ENCODE assay signal across 20 cellular contexts in genomic region chr2:10337449-10337848, GRCh38. TPM values are rescaled to one million over a fixed set of nuclear protein-coding genes. Genes with fewer than 3 reads are reported as not detected.
A peak's percentile ranks its signal among the peaks of the same experiment; 100 is the strongest.
DNase-seq lines count a peak whose midpoint lies in the region; ATAC-seq, FAIRE-seq and TF ChIP-seq lines count a peak whose summit lies in the region.
"Had no signal": no experiment of that assay in that cellular context is flagged by ENCODE, and none has a peak within 500 bp of the region (broad histone marks: within the 10 kb centered on the region; RNA-seq: fewer than 3 reads in every experiment).

No MANE protein-coding gene starts in this region.

- TF ChIP-seq CTCF in natural killer cell (IDR thresholded peaks at IDR 0.05) (no peak), astrocyte (IDR thresholded peaks at IDR 0.05; ENCODE audit: insufficient read depth, low read depth, low read length) (no peak)

- H3K4me3 Mint-ChIP-seq in natural killer cell treated with Interleukin-12 subunit alpha and Interleukin-12 subunit beta and Interleukin-15 and Interleukin-18, amount 100 ng/mL, for 72 hours: no peak overlapping the region
- H3K4me3 Mint-ChIP-seq in natural killer cell: no peak overlapping the region
- peak overlapping the region; percentile 7 for H3K4me3 Mint-ChIP-seq in astrocyte (ENCODE audit: unreplicated experiment)
- no peak overlapping the region for H3K4me3 Mint-ChIP-seq in activated T-cell treated with anti-CD3 and anti-CD28 coated beads, Interleukin-2, amount 50 U/mL, for 4 hours

- FAIRE-seq in astrocyte (lab: Jason Lieb, UNC): no peak
- FAIRE-seq: A549 had no signal

- H3K4me2 ChIP-seq in astrocyte (ENCODE audit: low read length) (no peak overlapping the region), neuronal stem cell (ENCODE audit: insufficient read depth, low read length, poor library complexity, severe bottlenecking) (no peak overlapping the region)
- H3K4me2 ChIP-seq: A549 had no signal

- no peaks in the 10 kb centered on the region for H3K9me3 Mint-ChIP-seq in natural killer cell treated with Interleukin-12 subunit alpha and Interleukin-12 subunit beta and Interleukin-15 and Interleukin-18, amount 100 ng/mL, for 72 hours
- H3K9me3 Mint-ChIP-seq in natural killer cell (peaks cover 0 to 3% of the 10 kb centered on the region in 2 donors), astrocyte (ENCODE audit: unreplicated experiment) (no peaks in the 10 kb centered on the region)
- H3K9me3 Mint-ChIP-seq in activated T-cell treated with anti-CD3 and anti-CD28 coated beads, Interleukin-2, amount 50 U/mL, for 4 hours: peaks cover 6% of the 10 kb centered on the region

- H3K36me3 ChIP-seq in astrocyte (ENCODE audit: insufficient read depth, low read length) (no peaks in the 10 kb centered on the region), neuronal stem cell (replicated peaks in 1 of 2; ENCODE audit: control insufficient read depth in 2 of 2, insufficient read depth in 2 of 2, low read length in 2 of 2) (no peaks in the 10 kb centered on the region)

- H4K91ac ChIP-seq in neuronal stem cell (ENCODE audit: low read depth, low read length, poor library complexity): no peak overlapping the region

- no peak overlapping the region for H2BK15ac ChIP-seq in neuronal stem cell (ENCODE audit: low read length)

- ATAC-seq in natural killer cell treated with Interleukin-12 subunit alpha and Interleukin-12 subunit beta and Interleukin-15 and Interleukin-18, amount 100 ng/mL, for 72 hours: no peak
- no peak for ATAC-seq in natural killer cell
- no peak for ATAC-seq in HG02884 (IDR thresholded peaks at IDR 0.05; ENCODE audit: unreplicated experiment)
- no peak for ATAC-seq in activated T-cell treated with anti-CD3 and anti-CD28 coated beads, Interleukin-2, amount 50 U/mL, for 4 hours
- ATAC-seq: A549 had no signal

- H4K8ac ChIP-seq in neuronal stem cell (ENCODE audit: low read depth, low read length): no peak overlapping the region

- H3K9me3 ChIP-seq in astrocyte (ENCODE audit: insufficient read depth, low read depth, low read length): peaks cover 6% of the 10 kb centered on the region
- peaks cover 3 to 9% of the 10 kb centered on the region in 2 donors for H3K9me3 ChIP-seq in neuronal stem cell (replicated peaks in 1 of 2; ENCODE audit: control insufficient read depth in 2 of 2, insufficient read depth in 1 of 2, low read depth in 1 of 2, low read length in 2 of 2)

- no peak overlapping the region for H2AFZ ChIP-seq in astrocyte (ENCODE audit: low read depth, low read length)
- H2AFZ ChIP-seq in neuronal stem cell (ENCODE audit: low read length): no peak overlapping the region

- peak overlapping the region; percentile 17 for H3K18ac ChIP-seq in neuronal stem cell (ENCODE audit: low read length)

- no peak overlapping the region for H3K14ac ChIP-seq in neuronal stem cell (ENCODE audit: low read length)

- H3K27me3 ChIP-seq in astrocyte (ENCODE audit: insufficient read depth, low read length): no peaks in the 10 kb centered on the region
- H3K27me3 ChIP-seq in neuronal stem cell (ENCODE audit: control insufficient read depth in 3 of 3, insufficient read depth in 3 of 3, low read depth in 1 of 3, low read length in 3 of 3): no peaks in the 10 kb centered on the region

- no peak overlapping the region for H2AK5ac ChIP-seq in neuronal stem cell (ENCODE audit: low read depth, low read length)

- H3K79me1 ChIP-seq in neuronal stem cell (ENCODE audit: low read depth, low read length): no peaks in the 10 kb centered on the region

- no peaks in the 10 kb centered on the region for H3K36me3 Mint-ChIP-seq in natural killer cell treated with Interleukin-12 subunit alpha and Interleukin-12 subunit beta and Interleukin-15 and Interleukin-18, amount 100 ng/mL, for 72 hours
- no peaks in the 10 kb centered on the region for H3K36me3 Mint-ChIP-seq in natural killer cell
- peaks cover 2% of the 10 kb centered on the region for H3K36me3 Mint-ChIP-seq in astrocyte (ENCODE audit: low read depth, unreplicated experiment)
- H3K36me3 Mint-ChIP-seq in activated T-cell treated with anti-CD3 and anti-CD28 coated beads, Interleukin-2, amount 50 U/mL, for 4 hours (ENCODE audit: insufficient read depth): peaks cover 20% of the 10 kb centered on the region

- no CpG with 5 or more reads among the region's 5 CpGs for WGBS in neuronal stem cell (ENCODE audit: extremely low coverage in 2 of 2, insufficient read length in 2 of 2, insufficient replicate concordance in 1 of 2), 2 donors

- peaks cover 64% of the 10 kb centered on the region for H3K79me2 ChIP-seq in astrocyte (ENCODE audit: insufficient read depth, low read length)

- H3K4ac ChIP-seq in neuronal stem cell (ENCODE audit: low read length): no peak overlapping the region

- H3K9ac ChIP-seq in astrocyte (ENCODE audit: low read length) (no peak overlapping the region), neuronal stem cell (ENCODE audit: low read depth, low read length, poor library complexity) (no peak overlapping the region)

- H3K4me1 ChIP-seq in astrocyte (ENCODE audit: insufficient read depth, low read length) (peaks cover 3% of the 10 kb centered on the region), neuronal stem cell (ENCODE audit: control insufficient read depth in 2 of 2, insufficient read depth in 1 of 2, low read depth in 1 of 2, low read length in 2 of 2) (peaks cover 11% of the 10 kb centered on the region in 2 donors)

- intact Hi-C loops in natural killer cell (cut with micrococcal nuclease): no loop called here

- peaks cover 0 to 11% of the 10 kb centered on the region in 2 donors for H3K4me1 Mint-ChIP-seq in natural killer cell treated with Interleukin-12 subunit alpha and Interleukin-12 subunit beta and Interleukin-15 and Interleukin-18, amount 100 ng/mL, for 72 hours (ENCODE audit: low read depth in 2 of 2)
- H3K4me1 Mint-ChIP-seq in natural killer cell: peaks cover 34 to 37% of the 10 kb centered on the region in 2 donors
- peaks cover 13% of the 10 kb centered on the region for H3K4me1 Mint-ChIP-seq in astrocyte (ENCODE audit: low read depth, unreplicated experiment)
- peaks cover 53% of the 10 kb centered on the region for H3K4me1 Mint-ChIP-seq in activated T-cell treated with anti-CD3 and anti-CD28 coated beads, Interleukin-2, amount 50 U/mL, for 4 hours (ENCODE audit: low read depth)

- peaks cover 36% of the 10 kb centered on the region for H4K20me1 ChIP-seq in astrocyte (ENCODE audit: insufficient read depth, low read length)

- H3K27me3 Mint-ChIP-seq in natural killer cell treated with Interleukin-12 subunit alpha and Interleukin-12 subunit beta and Interleukin-15 and Interleukin-18, amount 100 ng/mL, for 72 hours: no peaks in the 10 kb centered on the region
- no peaks in the 10 kb centered on the region for H3K27me3 Mint-ChIP-seq in natural killer cell (ENCODE audit: low read depth in 2 of 2)
- H3K27me3 Mint-ChIP-seq in astrocyte (ENCODE audit: low read depth, unreplicated experiment): no peaks in the 10 kb centered on the region
- no peaks in the 10 kb centered on the region for H3K27me3 Mint-ChIP-seq in activated T-cell treated with anti-CD3 and anti-CD28 coated beads, Interleukin-2, amount 50 U/mL, for 4 hours (ENCODE audit: low read depth)

- H3K4me3 ChIP-seq in astrocyte (ENCODE audit: insufficient read depth, low read depth, low read length): no peak overlapping the region
- H3K4me3 ChIP-seq in neuronal stem cell (ENCODE audit: low read length in 2 of 2): no peak overlapping the region
- H3K4me3 ChIP-seq: A549, SK-N-MC had no signal

- DNase-seq in natural killer cell treated with Interleukin-12 subunit alpha and Interleukin-12 subunit beta and Interleukin-15 and Interleukin-18, amount 100 ng/mL, for 72 hours (ENCODE audit: low spot score): peak; percentile 26
- DNase-seq in natural killer cell: no peak
- no peak for DNase-seq in astrocyte (ENCODE audit: low read depth)
- no peak for DNase-seq in neuronal stem cell (ENCODE audit: low spot score)
- DNase-seq in activated T-cell treated with anti-CD3 and anti-CD28 coated beads, Interleukin-2, amount 50 U/mL, for 4 hours: no peak
- no peak for DNase-seq in AG08395 (ENCODE audit: low spot score)
- DNase-seq: C1 segment of cervical spinal cord; DMS79 treated with DMSO at 0.1 percent for 48 hours; H7; NCI-H1092 treated with DMSO at 0.1 percent for 48 hours; NCI-H146; NCI-H2029 treated with DMSO at 0.1 percent for 48 hours; NCI-H2171 treated with DMSO at 0.1 percent for 48 hours; NCI-H446 treated with DMSO at 0.1 percent for 48 hours; NCI-H69; NK-92 treated with Interleukin-12 subunit alpha and Interleukin-12 subunit beta, amount 100 ng/mL, for 24 hours; Right ventricle myocardium superior had no signal

- peak overlapping the region in 1 of 2 donors; percentile 26 for H3K27ac Mint-ChIP-seq in natural killer cell treated with Interleukin-12 subunit alpha and Interleukin-12 subunit beta and Interleukin-15 and Interleukin-18, amount 100 ng/mL, for 72 hours
- no peak overlapping the region for H3K27ac Mint-ChIP-seq in natural killer cell
- H3K27ac Mint-ChIP-seq in astrocyte (ENCODE audit: unreplicated experiment): peak overlapping the region; percentile 34

- no peak overlapping the region for H3K23ac ChIP-seq in neuronal stem cell (ENCODE audit: low read depth, low read length, poor library complexity)

- no peak overlapping the region for H2BK12ac ChIP-seq in neuronal stem cell (ENCODE audit: low read length)

- H2BK120ac ChIP-seq in neuronal stem cell (ENCODE audit: low read depth, low read length): no peak overlapping the region

- no peak overlapping the region for H2BK5ac ChIP-seq in neuronal stem cell (ENCODE audit: low read length)

- H3K27ac ChIP-seq in astrocyte (ENCODE audit: low read depth, low read length) (no peak overlapping the region), neuronal stem cell (replicated peaks; ENCODE audit: low read length) (no peak overlapping the region)
- H3K27ac ChIP-seq: SK-N-MC had no signal

RNA-seq across cellular contexts. Expression of gene HPCAL1, which starts 34.7 kb away (rescaled TPM):
- 10 to 100 TPM; 13.8 to 19.0 TPM for total RNA-seq in natural killer cell treated with Interleukin-12 subunit alpha and Interleukin-12 subunit beta and Interleukin-15 and Interleukin-18, amount 100 ng/mL, for 72 hours
- total RNA-seq in natural killer cell (10 to 100 TPM; 31.1 to 45.2 (median 39.8) TPM), astrocyte (11.8 and 12.3 TPM in 2 replicates)
- 10.7 TPM for polyA plus RNA-seq in neuronal stem cell (2013, experiment 1 of 2)
- 9.6 TPM for polyA plus RNA-seq in neuronal stem cell (2013, experiment 2 of 2)
- 10 to 100 TPM; 40.8 to 44.7 (median 43.3) TPM for total RNA-seq in activated T-cell treated with anti-CD3 and anti-CD28 coated beads, Interleukin-2, amount 50 U/mL, for 4 hours
